In genomic region chr14:104744484-104744883, GRCh38 we compare ENCODE assay signal across 18 cellular contexts.
"Had no signal": no experiment of that assay in that cellular context is flagged by ENCODE, and none has a peak within 500 bp of the region (broad histone marks: within the 10 kb centered on the region; RNA-seq: fewer than 3 reads in every experiment).

No MANE protein-coding gene starts in this region.

- H3K27ac Mint-ChIP-seq: nephron; stimulated activated naive B cell treated with anti-CD40 and anti-IgM and Interleukin-4, amounts not matched to agents 10 μg/mL and 1 μg/mL and 100 μg/mL, for 72 hours had no signal

- H3K4me3 ChIP-seq: coronary artery, heart right ventricle, prostate gland, testis had no signal

- ATAC-seq: esophagus mucosa; heart right ventricle; sciatic nerve; stimulated activated naive B cell treated with anti-CD40 and anti-IgM and Interleukin-4, amounts not matched to agents 10 μg/mL and 1 μg/mL and 100 μg/mL, for 72 hours; stimulated activated naive CD8-positive, alpha-beta T cell treated with anti-CD3 and anti-CD28 coated beads, Interleukin-15, amount 100 ng/mL, for 72 hours had no signal

- H3K9me3 Mint-ChIP-seq: naive B cell; nephron; stimulated activated naive B cell treated with anti-CD40 and anti-IgM and Interleukin-4, amounts not matched to agents 10 μg/mL and 1 μg/mL and 100 μg/mL, for 72 hours; stimulated activated naive CD8-positive, alpha-beta T cell treated with anti-CD3 and anti-CD28 coated beads, Interleukin-15, amount 100 ng/mL, for 72 hours had no signal

- H3K27me3 ChIP-seq: heart right ventricle, testis had no signal

- H3K4me1 ChIP-seq: parathyroid adenoma had no signal

- H3K27ac ChIP-seq: heart right ventricle, parathyroid adenoma, prostate gland, testis had no signal

- H3K27me3 Mint-ChIP-seq: naive B cell; stimulated activated naive CD8-positive, alpha-beta T cell treated with anti-CD3 and anti-CD28 coated beads, Interleukin-15, amount 100 ng/mL, for 72 hours had no signal

- H3K9ac ChIP-seq: parathyroid adenoma had no signal

- H3K4me3 Mint-ChIP-seq: naive B cell; nephron; stimulated activated naive B cell treated with anti-CD40 and anti-IgM and Interleukin-4, amounts not matched to agents 10 μg/mL and 1 μg/mL and 100 μg/mL, for 72 hours; stimulated activated naive CD8-positive, alpha-beta T cell treated with anti-CD3 and anti-CD28 coated beads, Interleukin-15, amount 100 ng/mL, for 72 hours had no signal

- DNase-seq: effector CD4-positive, alpha-beta T cell; heart right ventricle; hypothalamus; mesendoderm; naive B cell; retina; stimulated activated CD4-positive, alpha-beta T cell treated with anti-CD3 and anti-CD28 coated beads, Interleukin-2, amount 100 ng/mL, for 24 hours; stimulated activated CD4-positive, alpha-beta T cell treated with anti-CD3 and anti-CD28 coated beads, Interleukin-4, amount 100 ng/mL, for 4 hours; stimulated activated naive B cell treated with anti-CD40 and anti-IgM and Interleukin-4, amounts not matched to agents 10 μg/mL and 1 μg/mL and 100 μg/mL, for 72 hours; stimulated activated naive CD8-positive, alpha-beta T cell treated with anti-CD3 and anti-CD28 coated beads, Interleukin-15, amount 100 ng/mL, for 72 hours; testis; trophoblast cell had no signal

- H2AFZ ChIP-seq: parathyroid adenoma had no signal

- H3K36me3 Mint-ChIP-seq: naive B cell; stimulated activated naive B cell treated with anti-CD40 and anti-IgM and Interleukin-4, amounts not matched to agents 10 μg/mL and 1 μg/mL and 100 μg/mL, for 72 hours had no signal

- H3K36me3 ChIP-seq: prostate gland had no signal

- H3K9me3 ChIP-seq: heart right ventricle, prostate gland, testis had no signal
